11 cellular contexts compared by ENCODE assay signal in the genomic region with DNA sequence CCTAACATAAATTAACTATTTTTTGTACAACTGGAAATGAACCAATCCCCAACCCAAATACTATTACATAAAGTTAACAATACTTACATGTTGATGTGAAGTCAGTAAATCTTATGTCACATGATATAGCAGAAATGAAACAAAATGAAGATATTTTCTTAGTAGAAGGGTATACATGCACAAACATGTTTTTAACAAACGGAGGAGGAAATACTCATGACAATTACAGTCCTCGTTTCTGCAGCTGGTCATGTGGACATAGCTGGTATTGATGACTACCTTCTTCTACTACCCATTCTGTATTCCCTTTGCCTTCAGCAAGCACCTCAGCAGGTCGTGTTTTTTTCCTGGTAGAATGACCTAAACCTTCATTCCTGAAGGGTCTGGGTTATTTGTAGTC.
"Had no signal": no experiment of that assay in that cellular context is flagged by ENCODE, and none has a peak within 500 bp of the region (broad histone marks: within the 10 kb centered on the region; RNA-seq: fewer than 3 reads in every experiment).

No MANE protein-coding gene starts in this region.

- H3K9me3 ChIP-seq: HAP-1 had no signal

- ATAC-seq: GM23338, HCT116 had no signal

- DNase-seq: GM23248, GOT3, H7, H9, HCEC 1CT, HFFc6 had no signal

- H3K4me3 ChIP-seq: GM23248, GM23338, HAP-1 had no signal

- H3K27ac ChIP-seq: GM23248 had no signal

- H2AFZ ChIP-seq: GM23248, GM23338 had no signal

- FAIRE-seq: H1, H54 had no signal

- H3K4me1 Mint-ChIP-seq: GM23338, H9 had no signal

- H3K36me3 ChIP-seq: HAP-1 had no signal

- H3K27ac Mint-ChIP-seq: GM23338, H9, HFFc6 had no signal

- H3K4me1 ChIP-seq: HAP-1 had no signal

- H3K9ac ChIP-seq: GM23248 had no signal

- H3K4me3 Mint-ChIP-seq: GM23338, H9, HFFc6 had no signal

- H3K4me2 ChIP-seq: GM23338 had no signal
